In genomic region chr3:52086461-52086860, GRCh38 we compare ENCODE assay signal across 14 cellular contexts. TPM values are rescaled to one million over a fixed set of nuclear protein-coding genes. Genes with fewer than 3 reads are reported as not detected.
DNase-seq lines count a peak whose midpoint lies in the region; ATAC-seq and TF ChIP-seq lines count a peak whose summit lies in the region.
"Had no signal": no experiment of that assay in that cellular context is flagged by ENCODE, and none has a peak within 500 bp of the region (broad histone marks: within the 10 kb centered on the region; RNA-seq: fewer than 3 reads in every experiment).

No MANE protein-coding gene starts in this region.

- no peaks in the 10 kb centered on the region for H3K36me3 Mint-ChIP-seq in activated T-cell treated with anti-CD3 and anti-CD28 coated beads, Interleukin-2, amount 50 U/mL, for 24 hours (ENCODE audit: low read depth)
- peaks cover 6% of the 10 kb centered on the region for H3K36me3 Mint-ChIP-seq in stimulated activated effector memory CD8-positive, alpha-beta T cell treated with anti-CD3 and anti-CD28 coated beads, Interleukin-12 subunit alpha, Interleukin-12 subunit beta, amount 100 ng/mL, for 72 hours
- H3K36me3 Mint-ChIP-seq: activated naive CD4-positive, alpha-beta T cell treated with anti-CD3 and anti-CD28 coated beads, Interleukin-2, amount 50 U/mL, for 72 hours had no signal

- H3K4me3 ChIP-seq in WERI-Rb-1 (ENCODE audit: low read depth, low read length) = no peak overlapping the region
- H3K4me3 ChIP-seq in body of pancreas = no peak overlapping the region
- H3K4me3 ChIP-seq: vagina had no signal

- intact Hi-C loops in left ventricle myocardium superior (cut with micrococcal nuclease) = no loop called here
- intact Hi-C loops in body of pancreas (cut with DNase I) = no loop called here

- TF ChIP-seq CTCF in WERI-Rb-1 (IDR thresholded peaks at IDR 0.05; ENCODE audit: low read depth, low read length) (no peak), foreskin keratinocyte (conservative IDR thresholded peaks at IDR 0.05) (no peak), body of pancreas (IDR thresholded peaks at IDR 0.05) (no peak)

- ATAC-seq in left ventricle myocardium superior (no peak), foreskin keratinocyte (no peak), body of pancreas (no peak)
- ATAC-seq in stimulated activated effector memory CD8-positive, alpha-beta T cell treated with anti-CD3 and anti-CD28 coated beads, Interleukin-12 subunit alpha, Interleukin-12 subunit beta, amount 100 ng/mL, for 72 hours = peak; percentile 1
- ATAC-seq: SK-N-SH treated with all-trans-retinoic acid at 6 μM for 48 hours had no signal

- peak overlapping the region; percentile 72 for H3K27ac ChIP-seq in WERI-Rb-1
- H3K27ac ChIP-seq in foreskin keratinocyte = no peak overlapping the region
- no peak overlapping the region for H3K27ac ChIP-seq in body of pancreas
- H3K27ac ChIP-seq: vagina had no signal

- peaks cover 25% of the 10 kb centered on the region for H3K4me1 Mint-ChIP-seq in activated T-cell treated with anti-CD3 and anti-CD28 coated beads, Interleukin-2, amount 50 U/mL, for 24 hours (ENCODE audit: low read depth)
- H3K4me1 Mint-ChIP-seq in stimulated activated effector memory CD8-positive, alpha-beta T cell treated with anti-CD3 and anti-CD28 coated beads, Interleukin-12 subunit alpha, Interleukin-12 subunit beta, amount 100 ng/mL, for 72 hours = peaks cover 34% of the 10 kb centered on the region

- no peaks in the 10 kb centered on the region for H3K27me3 ChIP-seq in WERI-Rb-1 (ENCODE audit: insufficient read depth, low read depth, severe bottlenecking)
- H3K27me3 ChIP-seq in foreskin keratinocyte = no peaks in the 10 kb centered on the region
- no peaks in the 10 kb centered on the region for H3K27me3 ChIP-seq in body of pancreas
- H3K27me3 ChIP-seq: vagina had no signal

- H3K9me3 ChIP-seq in WERI-Rb-1 (ENCODE audit: severe bottlenecking) (no peaks in the 10 kb centered on the region), body of pancreas (no peaks in the 10 kb centered on the region)
- H3K9me3 ChIP-seq: vagina had no signal

- peaks cover 6% of the 10 kb centered on the region for H3K4me1 ChIP-seq in foreskin keratinocyte
- H3K4me1 ChIP-seq in body of pancreas = no peaks in the 10 kb centered on the region

- WGBS in body of pancreas, 2 donors = 93 to 95% methylated on average over 5 to 6 of the region's 6 CpGs

- TF ChIP-seq POLR2A in body of pancreas (IDR thresholded peaks at IDR 0.05) = no peak

- peak overlapping the region; percentile 82 for H3K27ac Mint-ChIP-seq in activated T-cell treated with anti-CD3 and anti-CD28 coated beads, Interleukin-2, amount 50 U/mL, for 24 hours
- peak overlapping the region; percentile 89 for H3K27ac Mint-ChIP-seq in stimulated activated effector memory CD8-positive, alpha-beta T cell treated with anti-CD3 and anti-CD28 coated beads, Interleukin-12 subunit alpha, Interleukin-12 subunit beta, amount 100 ng/mL, for 72 hours

- DNase-seq in activated T-cell treated with anti-CD3 and anti-CD28 coated beads, Interleukin-2, amount 50 U/mL, for 24 hours = no peak
- DNase-seq in activated T-cell treated with anti-CD3 and anti-CD28 coated beads, Interleukin-2, amount 50 U/mL, for 48 hours = no peak
- DNase-seq in WERI-Rb-1 (no peak), left ventricle myocardium superior (peak; percentile 12), foreskin keratinocyte (no peak), cortex of kidney (lab: John Stamatoyannopoulos, UW) (no peak), body of pancreas (no peak)
- no peak for DNase-seq in stimulated activated effector memory CD8-positive, alpha-beta T cell treated with anti-CD3 and anti-CD28 coated beads, Interleukin-12 subunit alpha, Interleukin-12 subunit beta, amount 100 ng/mL, for 72 hours (ENCODE audit: low spot score in 2 of 2)
- DNase-seq: central memory CD4-positive, alpha-beta T cell; NCI-H1105; NCI-H69 had no signal

- H3K9me3 Mint-ChIP-seq in activated T-cell treated with anti-CD3 and anti-CD28 coated beads, Interleukin-2, amount 50 U/mL, for 24 hours = no peaks in the 10 kb centered on the region
- H3K9me3 Mint-ChIP-seq in stimulated activated effector memory CD8-positive, alpha-beta T cell treated with anti-CD3 and anti-CD28 coated beads, Interleukin-12 subunit alpha, Interleukin-12 subunit beta, amount 100 ng/mL, for 72 hours = no peaks in the 10 kb centered on the region
- H3K9me3 Mint-ChIP-seq: activated naive CD4-positive, alpha-beta T cell treated with anti-CD3 and anti-CD28 coated beads, Interleukin-2, amount 50 U/mL, for 72 hours had no signal

- no peak overlapping the region for H3K4me3 Mint-ChIP-seq in activated T-cell treated with anti-CD3 and anti-CD28 coated beads, Interleukin-2, amount 50 U/mL, for 24 hours
- peak overlapping the region; percentile 37 for H3K4me3 Mint-ChIP-seq in stimulated activated effector memory CD8-positive, alpha-beta T cell treated with anti-CD3 and anti-CD28 coated beads, Interleukin-12 subunit alpha, Interleukin-12 subunit beta, amount 100 ng/mL, for 72 hours

- H3K27me3 Mint-ChIP-seq in activated T-cell treated with anti-CD3 and anti-CD28 coated beads, Interleukin-2, amount 50 U/mL, for 24 hours = no peaks in the 10 kb centered on the region

- H3K36me3 ChIP-seq in WERI-Rb-1 (no peaks in the 10 kb centered on the region), body of pancreas (replicated peaks in 1 of 2; ENCODE audit: insufficient read depth in 1 of 2, low read depth in 2 of 2) (no peaks in the 10 kb centered on the region)
- H3K36me3 ChIP-seq: vagina had no signal

RNA-seq across cellular contexts. Expression of gene DUSP7, which starts 30.1 kb away (rescaled TPM):
- total RNA-seq in left ventricle myocardium superior (25.2 TPM), foreskin keratinocyte (119 and 131 TPM in 2 replicates), body of pancreas (1 to 10 TPM; 2.6 to 3.3 TPM)
- polyA plus RNA-seq in foreskin keratinocyte = 107 and 117 TPM in 2 replicates
